ENCODE assay signal across 8 cellular contexts in the genomic region with DNA sequence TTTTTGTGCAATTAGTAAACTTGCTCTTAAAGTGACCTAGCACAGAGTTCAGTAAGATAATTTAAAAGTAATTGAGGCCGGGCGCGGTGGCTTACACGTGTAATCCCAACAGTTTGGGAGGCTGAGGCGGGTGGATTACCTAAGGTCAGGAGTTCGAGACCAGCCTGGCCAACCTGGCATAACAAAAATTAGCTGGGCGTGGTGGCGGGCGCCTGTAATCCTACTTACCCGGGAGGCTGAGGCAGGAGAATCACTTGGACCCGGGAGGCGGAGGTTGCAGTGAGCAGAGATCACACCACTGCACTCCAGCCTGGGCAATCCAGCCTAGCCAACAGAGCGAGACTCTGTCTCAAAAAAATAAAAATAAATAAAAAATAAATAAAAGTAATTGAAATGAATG. TPM values are rescaled to one million over a fixed set of nuclear protein-coding genes. Genes with fewer than 3 reads are reported as not detected.
DNase-seq lines count a peak whose midpoint lies in the region; ATAC-seq, FAIRE-seq and TF ChIP-seq lines count a peak whose summit lies in the region.
"Not testable (repeated sequence)": the region's sequence is repeated elsewhere in the genome, so short reads cannot be mapped to it uniquely, and the experiment has no call there.

No MANE protein-coding gene starts in this region.

- H3K27ac Mint-ChIP-seq in CD4-positive, CD25-positive, alpha-beta regulatory T cell: peak overlapping the region; percentile 85 to 92 (median 85)
- H3K27ac Mint-ChIP-seq in T-helper 17 cell: peak overlapping the region; percentile 56
- peak overlapping the region; percentile 19 for H3K27ac Mint-ChIP-seq in activated naive CD4-positive, alpha-beta T cell treated with anti-CD3 and anti-CD28 coated beads, Interleukin-2, amount 10 ng/mL, durations not matched to agents 7 days and 5 days
- H3K27ac Mint-ChIP-seq in effector memory CD8-positive, alpha-beta T cell; neural progenitor cell: not testable (repeated sequence)

- not testable (repeated sequence) for ATAC-seq in CD4-positive, CD25-positive, alpha-beta regulatory T cell (ENCODE audit: low read depth in 2 of 2); T-helper 17 cell; effector memory CD8-positive, alpha-beta T cell (replicated peaks)

- H2AFZ ChIP-seq in keratinocyte (ENCODE audit: control insufficient read depth, low read length); neural progenitor cell (replicated peaks): not testable (repeated sequence)

- not testable (repeated sequence) for H3K36me3 Mint-ChIP-seq in CD4-positive, CD25-positive, alpha-beta regulatory T cell; T-helper 17 cell (ENCODE audit: low read depth); activated naive CD4-positive, alpha-beta T cell treated with anti-CD3 and anti-CD28 coated beads, Interleukin-2, amount 10 ng/mL, durations not matched to agents 7 days and 5 days; effector memory CD8-positive, alpha-beta T cell (ENCODE audit: insufficient read depth); neural progenitor cell

- H3K4me1 Mint-ChIP-seq in CD4-positive, CD25-positive, alpha-beta regulatory T cell: peaks cover 18 to 59% (median 40%) of the 10 kb centered on the region in 4 donors
- H3K4me1 Mint-ChIP-seq in T-helper 17 cell: peaks cover 14% of the 10 kb centered on the region
- H3K4me1 Mint-ChIP-seq in activated naive CD4-positive, alpha-beta T cell treated with anti-CD3 and anti-CD28 coated beads, Interleukin-2, amount 10 ng/mL, durations not matched to agents 7 days and 5 days: peaks cover 65% of the 10 kb centered on the region
- H3K4me1 Mint-ChIP-seq in effector memory CD8-positive, alpha-beta T cell (ENCODE audit: low read depth in 2 of 2): peaks cover 10 to 12% of the 10 kb centered on the region in 2 donors
- not testable (repeated sequence) for H3K4me1 Mint-ChIP-seq in neural progenitor cell

- H3K36me3 ChIP-seq in CD4-positive, CD25-positive, alpha-beta regulatory T cell (ENCODE audit: control insufficient read depth, insufficient read depth, low read length); HUES6 (ENCODE audit: control insufficient read depth, insufficient read depth, low read length); keratinocyte (ENCODE audit: control insufficient read depth in 2 of 2, extremely low read depth in 1 of 2, insufficient read depth in 2 of 2, low read length in 2 of 2); neural progenitor cell; subcutaneous abdominal adipose tissue (ENCODE audit: control insufficient read depth in 5 of 5, insufficient read depth in 5 of 5, low read length in 5 of 5): not testable (repeated sequence)

- not testable (repeated sequence) for TF ChIP-seq CTCF in keratinocyte (optimal IDR thresholded peaks at IDR 0.05 in 1 of 3, IDR thresholded peaks at IDR 0.05 in 1 of 3, conservative IDR thresholded peaks at IDR 0.05 in 1 of 3; ENCODE audit: extremely low read depth in 1 of 3, insufficient read depth in 2 of 3, low read length in 3 of 3); neural progenitor cell (IDR thresholded peaks at IDR 0.05)

- not testable (repeated sequence) for H4K20me1 ChIP-seq in keratinocyte (ENCODE audit: control insufficient read depth, extremely low read depth, insufficient read depth, low read length); neural progenitor cell (ENCODE audit: low read depth)

- peaks cover 28% of the 10 kb centered on the region for H3K4me1 ChIP-seq in CD4-positive, CD25-positive, alpha-beta regulatory T cell (ENCODE audit: control insufficient read depth, insufficient read depth, low read length, poor library complexity, severe bottlenecking)
- H3K4me1 ChIP-seq in HUES6 (ENCODE audit: control insufficient read depth, insufficient read depth, low read length): peaks cover 13% of the 10 kb centered on the region
- H3K4me1 ChIP-seq in keratinocyte (ENCODE audit: control insufficient read depth, extremely low read depth, insufficient read depth, low read length): peaks cover 11% of the 10 kb centered on the region
- H3K4me1 ChIP-seq in neural progenitor cell: not testable (repeated sequence)
- H3K4me1 ChIP-seq in subcutaneous abdominal adipose tissue (ENCODE audit: control insufficient read depth in 5 of 5, insufficient read depth in 5 of 5, low read length in 5 of 5): peaks cover 0 to 14% (median 3%) of the 10 kb centered on the region in 5 donors

- not testable (repeated sequence) for H3K9me3 ChIP-seq in CD4-positive, CD25-positive, alpha-beta regulatory T cell (ENCODE audit: control insufficient read depth in 2 of 2, low read length in 2 of 2); HUES6 (ENCODE audit: control insufficient read depth, insufficient read depth, low read depth, low read length); T-helper 17 cell (ENCODE audit: control insufficient read depth, low read length, poor library complexity, severe bottlenecking); keratinocyte (ENCODE audit: control insufficient read depth, low read depth, low read length); neural progenitor cell (ENCODE audit: low read depth); subcutaneous abdominal adipose tissue (ENCODE audit: control insufficient read depth in 5 of 5, low read length in 5 of 5)

- dilution Hi-C loops in keratinocyte (cut with MboI; ENCODE audit: extremely low pct_ligation_motif_present, low sequenced_read_pairs): not testable (repeated sequence)

- CTCF ChIA-PET in activated naive CD4-positive, alpha-beta T cell treated with anti-CD3 and anti-CD28 coated beads, Interleukin-2, amount 10 ng/mL, durations not matched to agents 7 days and 5 days (lab: Charles Lee): not testable (repeated sequence)

- peak overlapping the region; percentile 87 for H3K4me3 ChIP-seq in CD4-positive, CD25-positive, alpha-beta regulatory T cell (ENCODE audit: low read depth, low read length)
- H3K4me3 ChIP-seq in HUES6 (ENCODE audit: low read depth, low read length) (peak overlapping the region; percentile 72), keratinocyte (ENCODE audit: control insufficient read depth in 2 of 3, extremely low read depth in 1 of 3, insufficient read depth in 2 of 3, low read depth in 1 of 3, low read length in 3 of 3) (peak overlapping the region in 1 of 3 experiments; percentile 68), subcutaneous abdominal adipose tissue (ENCODE audit: low read depth in 1 of 5, low read length in 5 of 5) (peak overlapping the region; percentile 54 to 75 (median 62))
- H3K4me3 ChIP-seq in neural progenitor cell: not testable (repeated sequence)

- not testable (repeated sequence) for H3K79me2 ChIP-seq in keratinocyte (ENCODE audit: control insufficient read depth, insufficient read depth, low read length); neural progenitor cell (ENCODE audit: low read depth)

- not testable (repeated sequence) for H3K27me3 Mint-ChIP-seq in CD4-positive, CD25-positive, alpha-beta regulatory T cell; T-helper 17 cell; activated naive CD4-positive, alpha-beta T cell treated with anti-CD3 and anti-CD28 coated beads, Interleukin-2, amount 10 ng/mL, durations not matched to agents 7 days and 5 days; effector memory CD8-positive, alpha-beta T cell; neural progenitor cell (ENCODE audit: insufficient read depth, low read depth)

- H3K4me3 Mint-ChIP-seq in CD4-positive, CD25-positive, alpha-beta regulatory T cell: peak overlapping the region; percentile 86 to 99 (median 91)
- H3K4me3 Mint-ChIP-seq in T-helper 17 cell (peak overlapping the region; percentile 92), neural progenitor cell (peak overlapping the region; percentile 88)
- H3K4me3 Mint-ChIP-seq in activated naive CD4-positive, alpha-beta T cell treated with anti-CD3 and anti-CD28 coated beads, Interleukin-2, amount 10 ng/mL, durations not matched to agents 7 days and 5 days: peak overlapping the region; percentile 83
- peak overlapping the region; percentile 87 for H3K4me3 Mint-ChIP-seq in effector memory CD8-positive, alpha-beta T cell

- not testable (repeated sequence) for H3K9me1 ChIP-seq in keratinocyte (ENCODE audit: control insufficient read depth, extremely low read depth, insufficient read depth, low read length)

- H3K9ac ChIP-seq in HUES6 (ENCODE audit: low read length); keratinocyte (ENCODE audit: control insufficient read depth, extremely low read depth, insufficient read depth, low read length); neural progenitor cell; subcutaneous abdominal adipose tissue (ENCODE audit: low read length in 5 of 5): not testable (repeated sequence)

- not testable (repeated sequence) for H3K27me3 ChIP-seq in CD4-positive, CD25-positive, alpha-beta regulatory T cell (ENCODE audit: control insufficient read depth, insufficient read depth, low read length); HUES6 (ENCODE audit: control insufficient read depth, insufficient read depth, low read length); keratinocyte (ENCODE audit: control insufficient read depth, extremely low read depth, insufficient read depth, low read length); neural progenitor cell; subcutaneous abdominal adipose tissue (ENCODE audit: control insufficient read depth in 5 of 5, insufficient read depth in 4 of 5, low read length in 5 of 5)

- not testable (repeated sequence) for H3F3A ChIP-seq in neural progenitor cell (ENCODE audit: low read depth)

- H3K4me2 ChIP-seq in keratinocyte (ENCODE audit: control insufficient read depth, extremely low read depth, insufficient read depth, low read depth, low read length): peak overlapping the region; percentile 73
- H3K4me2 ChIP-seq in neural progenitor cell: peak overlapping the region; percentile 65

- peak overlapping the region; percentile 84 for H3K27ac ChIP-seq in CD4-positive, CD25-positive, alpha-beta regulatory T cell (ENCODE audit: insufficient read depth, low read length, poor library complexity, severe bottlenecking)
- H3K27ac ChIP-seq in HUES6 (ENCODE audit: low read depth, low read length); keratinocyte (ENCODE audit: control insufficient read depth, insufficient read depth, low read length); neural progenitor cell; subcutaneous abdominal adipose tissue (ENCODE audit: low read depth, low read length): not testable (repeated sequence)

- DNase-seq in CD4-positive, CD25-positive, alpha-beta regulatory T cell; T-helper 17 cell; activated naive CD4-positive, alpha-beta T cell treated with anti-CD3 and anti-CD28 coated beads, Interleukin-2, amount 10 ng/mL, durations not matched to agents 7 days and 5 days; effector memory CD8-positive, alpha-beta T cell; keratinocyte (ENCODE audit: low read depth, low spot score); neural progenitor cell (ENCODE audit: low spot score): not testable (repeated sequence)

- FAIRE-seq in keratinocyte (lab: Jason Lieb, UNC): not testable (repeated sequence)

- H3K9me3 Mint-ChIP-seq in CD4-positive, CD25-positive, alpha-beta regulatory T cell; activated naive CD4-positive, alpha-beta T cell treated with anti-CD3 and anti-CD28 coated beads, Interleukin-2, amount 10 ng/mL, durations not matched to agents 7 days and 5 days; effector memory CD8-positive, alpha-beta T cell; neural progenitor cell: not testable (repeated sequence)

RNA-seq across cellular contexts. Expression of a gene that starts 1.2 kb away (rescaled TPM):
- 15.3 TPM for total RNA-seq in CD4-positive, CD25-positive, alpha-beta regulatory T cell
- 10 to 100 TPM; 13.7 to 22.3 (median 19.8) TPM for polyA plus RNA-seq in CD4-positive, CD25-positive, alpha-beta regulatory T cell
- total RNA-seq in T-helper 17 cell (1 to 10 TPM; 8.1 to 9.6 TPM), neural progenitor cell (ENCODE audit: low replicate concordance) (2.8 and 4.4 TPM in 2 replicates)
- polyA plus RNA-seq in keratinocyte: 1.0 to 2.0 TPM (median 1.4 TPM) in 3 replicates
- polyA plus RNA-seq in keratinocyte (2011; ENCODE audit: low read depth): 3.2 TPM
- 0.83 and 1.5 TPM in 2 replicates for polyA plus RNA-seq in keratinocyte (2011; cell fraction: cytosol; rRNA removed)
- 1.0 and 2.1 TPM in 2 replicates for polyA plus RNA-seq in keratinocyte (2011; cell fraction: nucleus; rRNA removed)
- polyA plus RNA-seq in keratinocyte (2012; ENCODE audit: low replicate concordance): 1.6 and 5.2 TPM in 2 replicates
- 0.49 to 1.8 TPM (median 1.2 TPM) in 3 replicates for polyA minus RNA-seq in keratinocyte
- polyA minus RNA-seq in keratinocyte (2011; cell fraction: cytosol; rRNA and poly(A)+ RNA removed): 3.6 TPM
- polyA minus RNA-seq in keratinocyte (2011; cell fraction: nucleus; rRNA and poly(A)+ RNA removed): 2.0 and 2.7 TPM in 2 replicates
